ENCODE assay signal across 8 cellular contexts in genomic region chr1:58969176-58969575, GRCh38.
DNase-seq lines count a peak whose midpoint lies in the region; ATAC-seq and TF ChIP-seq lines count a peak whose summit lies in the region.
"Not testable (repeated sequence)": the region's sequence is repeated elsewhere in the genome, so short reads cannot be mapped to it uniquely, and the experiment has no call there.

No MANE protein-coding gene starts in this region.

- peaks cover 32% of the 10 kb centered on the region for H3K4me1 ChIP-seq in CD8-positive, alpha-beta T cell (ENCODE audit: insufficient read depth, low read length)
- H3K4me1 ChIP-seq in Peyer's patch (peaks cover 6 to 35% (median 18%) of the 10 kb centered on the region in 4 donors), hepatocyte (ENCODE audit: insufficient read depth) (peaks cover 39% of the 10 kb centered on the region), vagina (peaks cover 29% of the 10 kb centered on the region)
- H3K4me1 ChIP-seq in naive thymus-derived CD4-positive, alpha-beta T cell (ENCODE audit: control insufficient read depth in 2 of 2, insufficient read depth in 2 of 2, low read length in 2 of 2): peaks cover 16 to 28% of the 10 kb centered on the region in 2 donors

- TF ChIP-seq CTCF in CD8-positive, alpha-beta T cell (IDR thresholded peaks at IDR 0.05); Peyer's patch (IDR thresholded peaks at IDR 0.05); activated CD8-positive, alpha-beta T cell treated with anti-CD3 and anti-CD28 coated beads for 36 hours (IDR thresholded peaks at IDR 0.05); MCF 10A (IDR thresholded peaks at IDR 0.05; ENCODE audit: unreplicated experiment); hepatocyte (IDR thresholded peaks at IDR 0.05; ENCODE audit: poor library complexity); vagina (IDR thresholded peaks at IDR 0.05): not testable (repeated sequence)

- not testable (repeated sequence) for H3K79me2 ChIP-seq in hepatocyte

- DNase-seq in CD8-positive, alpha-beta T cell: peak in 1 of 7 experiments; percentile 39
- DNase-seq in Peyer's patch; activated CD8-positive, alpha-beta T cell treated with anti-CD3 and anti-CD28 coated beads for 36 hours; MCF 10A (ENCODE audit: unreplicated experiment); hepatocyte (ENCODE audit: low spot score); naive thymus-derived CD4-positive, alpha-beta T cell; stimulated activated effector memory CD8-positive, alpha-beta T cell treated with anti-CD3 and anti-CD28 coated beads, Interleukin-12 subunit alpha, Interleukin-12 subunit beta, amount 100 ng/mL, for 72 hours (ENCODE audit: low spot score in 2 of 2); vagina (ENCODE audit: extremely low spot score in 2 of 2): not testable (repeated sequence)

- H3K36me3 Mint-ChIP-seq in CD8-positive, alpha-beta T cell; activated CD8-positive, alpha-beta T cell treated with anti-CD3 and anti-CD28 coated beads for 36 hours (ENCODE audit: low read depth); MCF 10A (ENCODE audit: insufficient read depth, unreplicated experiment); stimulated activated effector memory CD8-positive, alpha-beta T cell treated with anti-CD3 and anti-CD28 coated beads, Interleukin-12 subunit alpha, Interleukin-12 subunit beta, amount 100 ng/mL, for 72 hours: not testable (repeated sequence)
- H3K36me3 Mint-ChIP-seq in naive thymus-derived CD4-positive, alpha-beta T cell: peaks cover 0 to 15% (median 0%) of the 10 kb centered on the region in 5 donors

- peaks cover 42% of the 10 kb centered on the region for H3K4me1 Mint-ChIP-seq in CD8-positive, alpha-beta T cell (ENCODE audit: low read depth)
- peaks cover 37% of the 10 kb centered on the region for H3K4me1 Mint-ChIP-seq in activated CD8-positive, alpha-beta T cell treated with anti-CD3 and anti-CD28 coated beads for 36 hours (ENCODE audit: low read depth)
- H3K4me1 Mint-ChIP-seq in MCF 10A (ENCODE audit: insufficient read depth, unreplicated experiment): peaks cover 10% of the 10 kb centered on the region
- peaks cover 13 to 68% (median 41%) of the 10 kb centered on the region in 7 donors for H3K4me1 Mint-ChIP-seq in naive thymus-derived CD4-positive, alpha-beta T cell
- peaks cover 39% of the 10 kb centered on the region for H3K4me1 Mint-ChIP-seq in stimulated activated effector memory CD8-positive, alpha-beta T cell treated with anti-CD3 and anti-CD28 coated beads, Interleukin-12 subunit alpha, Interleukin-12 subunit beta, amount 100 ng/mL, for 72 hours

- CTCF ChIA-PET in CD8-positive, alpha-beta T cell (lab: Charles Lee); activated CD8-positive, alpha-beta T cell treated with anti-CD3 and anti-CD28 coated beads for 36 hours (lab: Charles Lee); MCF 10A (lab: Yijun Ruan, JAX): not testable (repeated sequence)
- CTCF ChIA-PET in naive thymus-derived CD4-positive, alpha-beta T cell (lab: Charles Lee): interaction anchor here (0.6 to 1.0 kb wide), 2 partner anchors 9 to 27 kb away, joined by 3 to 4 read pairs; no protein-coding TSS in a partner anchor

- TF ChIP-seq POLR2A in Peyer's patch (IDR thresholded peaks at IDR 0.05); vagina (IDR thresholded peaks at IDR 0.05): not testable (repeated sequence)

- peak overlapping the region; percentile 97 for H3K27ac Mint-ChIP-seq in CD8-positive, alpha-beta T cell
- peak overlapping the region; percentile 93 for H3K27ac Mint-ChIP-seq in activated CD8-positive, alpha-beta T cell treated with anti-CD3 and anti-CD28 coated beads for 36 hours
- H3K27ac Mint-ChIP-seq in MCF 10A (ENCODE audit: low read depth, unreplicated experiment): peak overlapping the region; percentile 25
- peak overlapping the region; percentile 36 to 100 (median 95) for H3K27ac Mint-ChIP-seq in naive thymus-derived CD4-positive, alpha-beta T cell
- peak overlapping the region; percentile 94 for H3K27ac Mint-ChIP-seq in stimulated activated effector memory CD8-positive, alpha-beta T cell treated with anti-CD3 and anti-CD28 coated beads, Interleukin-12 subunit alpha, Interleukin-12 subunit beta, amount 100 ng/mL, for 72 hours

- intact Hi-C loops in CD8-positive, alpha-beta T cell (cut with DNase I, micrococcal nuclease); activated CD8-positive, alpha-beta T cell treated with anti-CD3 and anti-CD28 coated beads for 36 hours (cut with micrococcal nuclease); MCF 10A (cut with micrococcal nuclease); vagina (cut with DNase I): not testable (repeated sequence)
- intact Hi-C loops in naive thymus-derived CD4-positive, alpha-beta T cell (cut with micrococcal nuclease): loop anchor here (2.0 to 5.0 kb wide), 6 partner anchors 18 to 184 kb away; partner anchors contain the start of gene JUN (in 1 of the 2)

- not testable (repeated sequence) for H3K27me3 ChIP-seq in CD8-positive, alpha-beta T cell (ENCODE audit: insufficient read depth, low read length); Peyer's patch; hepatocyte; naive thymus-derived CD4-positive, alpha-beta T cell (ENCODE audit: control insufficient read depth in 2 of 2, insufficient read depth in 2 of 2, low read length in 2 of 2); vagina

- H3K9me3 Mint-ChIP-seq in CD8-positive, alpha-beta T cell; activated CD8-positive, alpha-beta T cell treated with anti-CD3 and anti-CD28 coated beads for 36 hours; MCF 10A (ENCODE audit: unreplicated experiment); naive thymus-derived CD4-positive, alpha-beta T cell; stimulated activated effector memory CD8-positive, alpha-beta T cell treated with anti-CD3 and anti-CD28 coated beads, Interleukin-12 subunit alpha, Interleukin-12 subunit beta, amount 100 ng/mL, for 72 hours: not testable (repeated sequence)

- H2AFZ ChIP-seq in hepatocyte: not testable (repeated sequence)

- POLR2A ChIA-PET in CD8-positive, alpha-beta T cell (lab: Charles Lee): interaction anchor here (0.5 to 1.8 kb wide), 5 partner anchors 10 to 187 kb away, joined by 3 to 8 read pairs (median 3); no protein-coding TSS in a partner anchor
- POLR2A ChIA-PET in activated CD8-positive, alpha-beta T cell treated with anti-CD3 and anti-CD28 coated beads for 36 hours (lab: Charles Lee): interaction anchor here (0.7 to 1.1 kb wide), 3 partner anchors 15 to 150 kb away, joined by 3 read pairs; no protein-coding TSS in a partner anchor
- POLR2A ChIA-PET in MCF 10A (lab: Yijun Ruan, JAX): interaction anchor here (0.6 to 1.0 kb wide), 2 partner anchors 13 to 152 kb away, joined by 3 read pairs; no protein-coding TSS in a partner anchor
- POLR2A ChIA-PET in naive thymus-derived CD4-positive, alpha-beta T cell (lab: Charles Lee): interaction anchor here (0.6 to 1.3 kb wide), 2 partner anchors 27 to 811 kb away, joined by 3 to 6 read pairs; no protein-coding TSS in a partner anchor

- not testable (repeated sequence) for H3K36me3 ChIP-seq in CD8-positive, alpha-beta T cell (ENCODE audit: insufficient read depth, low read length); Peyer's patch; hepatocyte (replicated peaks; ENCODE audit: insufficient read depth, low read depth); naive thymus-derived CD4-positive, alpha-beta T cell (ENCODE audit: control insufficient read depth in 2 of 3, insufficient read depth in 3 of 3, low read length in 3 of 3); vagina

- not testable (repeated sequence) for H3K4me3 Mint-ChIP-seq in CD8-positive, alpha-beta T cell; activated CD8-positive, alpha-beta T cell treated with anti-CD3 and anti-CD28 coated beads for 36 hours; MCF 10A (ENCODE audit: unreplicated experiment); stimulated activated effector memory CD8-positive, alpha-beta T cell treated with anti-CD3 and anti-CD28 coated beads, Interleukin-12 subunit alpha, Interleukin-12 subunit beta, amount 100 ng/mL, for 72 hours
- H3K4me3 Mint-ChIP-seq in naive thymus-derived CD4-positive, alpha-beta T cell: peak overlapping the region in 3 of 10 donors; percentile 71 to 84 (median 74)

- not testable (repeated sequence) for BruUV-seq in MCF 10A (replicated peaks; lab: Mats Ljungman, UMichigan)

- H3K27ac ChIP-seq in CD8-positive, alpha-beta T cell (ENCODE audit: low read depth, low read length): not testable (repeated sequence)
- H3K27ac ChIP-seq in Peyer's patch (peak overlapping the region; percentile 32 to 85 (median 80)), hepatocyte (peak overlapping the region; percentile 87), vagina (peak overlapping the region; percentile 81)
- peak overlapping the region; percentile 72 for H3K27ac ChIP-seq in naive thymus-derived CD4-positive, alpha-beta T cell (ENCODE audit: low read depth, low read length)

- H3K9me2 ChIP-seq in hepatocyte (replicated peaks; ENCODE audit: insufficient read depth): not testable (repeated sequence)

- not testable (repeated sequence) for H3K27me3 Mint-ChIP-seq in CD8-positive, alpha-beta T cell (ENCODE audit: low read depth); activated CD8-positive, alpha-beta T cell treated with anti-CD3 and anti-CD28 coated beads for 36 hours; MCF 10A (ENCODE audit: insufficient read depth, unreplicated experiment); naive thymus-derived CD4-positive, alpha-beta T cell

- H4K20me1 ChIP-seq in hepatocyte (ENCODE audit: insufficient read depth, poor library complexity, severe bottlenecking): not testable (repeated sequence)

- H3K9me3 ChIP-seq in CD8-positive, alpha-beta T cell (ENCODE audit: low read length); Peyer's patch; hepatocyte (ENCODE audit: low read depth); naive thymus-derived CD4-positive, alpha-beta T cell (ENCODE audit: control insufficient read depth in 2 of 3, low read length in 3 of 3); vagina: not testable (repeated sequence)

- not testable (repeated sequence) for H3K4me2 ChIP-seq in hepatocyte

- not testable (repeated sequence) for H3K4me3 ChIP-seq in CD8-positive, alpha-beta T cell (ENCODE audit: low read depth, low read length); Peyer's patch; hepatocyte; naive thymus-derived CD4-positive, alpha-beta T cell (ENCODE audit: low read length); vagina

- ATAC-seq in CD8-positive, alpha-beta T cell; activated CD8-positive, alpha-beta T cell treated with anti-CD3 and anti-CD28 coated beads for 36 hours; naive thymus-derived CD4-positive, alpha-beta T cell; stimulated activated effector memory CD8-positive, alpha-beta T cell treated with anti-CD3 and anti-CD28 coated beads, Interleukin-12 subunit alpha, Interleukin-12 subunit beta, amount 100 ng/mL, for 72 hours: not testable (repeated sequence)

Comparison
In these comparisons a context has a peak if more than half of its experiments do, and no peak if none do; other contexts are left out.
1. H3K27ac Mint-ChIP-seq: peak in every context shown above with its lines; median percentile 97 in CD8-positive, alpha-beta T cell; 95 in naive thymus-derived CD4-positive, alpha-beta T cell; 94 in stimulated activated effector memory CD8-positive, alpha-beta T cell treated with anti-CD3 and anti-CD28 coated beads, Interleukin-12 subunit alpha, Interleukin-12 subunit beta, amount 100 ng/mL, for 72 hours; 93 in activated CD8-positive, alpha-beta T cell treated with anti-CD3 and anti-CD28 coated beads for 36 hours; 25 in MCF 10A.